Comparison of ENCODE assay signal across 8 cellular contexts in genomic region chr14:75660630-75661498, GRCh38. TPM values are rescaled to one million over a fixed set of nuclear protein-coding genes. Genes with fewer than 3 reads are reported as not detected.
DNase-seq lines count a peak whose midpoint lies in the region; ATAC-seq and TF ChIP-seq lines count a peak whose summit lies in the region.

Gene ERG28, minus strand, starts transcription at chr14:75660876. Its CDS starts 3,374 bp downstream, at chr14:75657502.
Gene TTLL5, plus strand, starts transcription at chr14:75661246. Its CDS starts 1,904 bp downstream, at chr14:75663150.

- no peaks in the 10 kb centered on the region for H3F3A ChIP-seq in PC-3 (ENCODE audit: low read length, unreplicated experiment)

- H3K27me3 ChIP-seq in PC-3 (ENCODE audit: low read length) = no peaks in the 10 kb centered on the region

- H4K20me1 ChIP-seq in PC-3 (ENCODE audit: low read length) = no peaks in the 10 kb centered on the region

- no peak for TF ChIP-seq RAD21 in Ishikawa (IDR thresholded peaks at IDR 0.05; ENCODE audit: low read depth)

- H3K9me3 ChIP-seq in PC-3 (ENCODE audit: low read length) (no peaks in the 10 kb centered on the region), mucosa of descending colon (no peaks in the 10 kb centered on the region)

- POLR2A ChIA-PET in PC-3 (lab: Charles Lee; ENCODE audit: unreplicated experiment) = interaction anchor here (0.6 kb wide), 3 partner anchors 12 to 83 kb away, joined by 3 read pairs; no protein-coding TSS in a partner anchor

- H3K27ac ChIP-seq in PC-3 (ENCODE audit: low read length) (peak within 1 kb of the TSS; percentile 58), epithelial cell of prostate (peak within 1 kb of the TSS; percentile 78)

- ATAC-seq in GM21576 (IDR thresholded peaks at IDR 0.05; ENCODE audit: unreplicated experiment) = peak; percentile 95
- ATAC-seq in PC-3 = peak; percentile 96
- ATAC-seq in mucosa of descending colon = peak; percentile 95

- H3K9ac ChIP-seq in PC-3 (ENCODE audit: low read length) = peak within 1 kb of the TSS; percentile 81

- H3K4me1 ChIP-seq in PC-3 (ENCODE audit: insufficient read depth, low read length) (peaks cover 5% of the 10 kb centered on the region; the same call in 1 of the 2 replicates), mucosa of descending colon (ENCODE audit: low read depth) (peaks cover 4% of the 10 kb centered on the region)

- intact Hi-C loops in PC-3 (cut with micrococcal nuclease) (loop anchor here (1.0 kb wide), 1 partner anchor 321 kb away; no protein-coding TSS in a partner anchor), mucosa of descending colon (cut with DNase I, micrococcal nuclease) (no loop called here)

- peak within 1 kb of the TSS; percentile 96 for H3K4me3 ChIP-seq in PC-3 (ENCODE audit: low read length)
- peak within 1 kb of the TSS; percentile 70 for H3K4me3 ChIP-seq in mucosa of descending colon

- H3K79me2 ChIP-seq in PC-3 (ENCODE audit: low read length) = peaks cover 47% of the 10 kb centered on the region

- CTCF ChIA-PET in PC-3 (lab: Charles Lee) = interaction anchor here (0.6 to 1.5 kb wide), 3 partner anchors 13 to 246 kb away, joined by 3 to 8 read pairs (median 7); partner anchors contain the start of gene FLVCR2

- H3K36me3 ChIP-seq in PC-3 (ENCODE audit: low read depth, low read length) (peaks cover 13% of the 10 kb centered on the region; the same call in 1 of the 2 replicates), mucosa of descending colon (ENCODE audit: low read depth) (no peaks in the 10 kb centered on the region)

- no TSS peak for BruUV-seq in PC-3 (replicated peaks; lab: Mats Ljungman, UMichigan)

- H2AFZ ChIP-seq in PC-3 (ENCODE audit: low read length) = peak within 1 kb of the TSS; percentile 92

- TF ChIP-seq CTCF in PC-3 (conservative IDR thresholded peaks at IDR 0.05; ENCODE audit: low read depth, low read length) = no peak
- no peak for TF ChIP-seq CTCF in mucosa of descending colon (IDR thresholded peaks at IDR 0.05)

- TF ChIP-seq EP300 in Ishikawa (IDR thresholded peaks at IDR 0.05; ENCODE audit: borderline replicate concordance) = no peak; the same call in 1 of the 2 replicates

- DNase-seq in DMS114 treated with DMSO at 0.1 percent for 48 hours (lab: John Stamatoyannopoulos, UW; ENCODE audit: unreplicated experiment) (peak; percentile 94), PC-3 (peak; percentile 98), activated T-cell treated with anti-CD3 and anti-CD28 coated beads for 48 hours (ENCODE audit: low read depth) (peak; percentile 95), epithelial cell of prostate (ENCODE audit: low read depth, low spot score) (peak; percentile 99), mucosa of descending colon (peak; percentile 96 to 98 (median 98))
- DNase-seq in stimulated activated CD8-positive, alpha-beta memory T cell treated with anti-CD3 and anti-CD28 coated beads, Interleukin-4, amount 100 ng/mL, for 24 hours (ENCODE audit: low read depth) = peak; percentile 92

- H3K9me2 ChIP-seq in PC-3 (replicated peaks; ENCODE audit: low read length) = no peaks in the 10 kb centered on the region

- H3K4me2 ChIP-seq in PC-3 (ENCODE audit: low read length) = peak within 1 kb of the TSS; percentile 99

TF ChIP-seq in Ishikawa, 13 proteins besides CTCF, POLR2A, EP300 and RAD21:
- TF ChIP-seq TCF12 (IDR thresholded peaks at IDR 0.05; ENCODE audit: low read depth) = peak; percentile 44; the same call in 1 of the 2 replicates
- no peak for TF ChIP-seq CEBPB (IDR thresholded peaks at IDR 0.05)
- TF ChIP-seq ZBTB7A (IDR thresholded peaks at IDR 0.05; ENCODE audit: low read depth) = 0 out of 2 replicates have a peak, but pooled peaks have one; percentile 65
- peak; percentile 95 for TF ChIP-seq CREB1 (IDR thresholded peaks at IDR 0.05; ENCODE audit: low read depth)
- TF ChIP-seq REST (IDR thresholded peaks at IDR 0.05; ENCODE audit: low read depth) = 0 out of 2 replicates have a peak, but pooled peaks have one; percentile 22
- 0 out of 2 replicates have a peak, but pooled peaks have one; percentile 25 for TF ChIP-seq FOXM1 (IDR thresholded peaks at IDR 0.05; ENCODE audit: borderline replicate concordance, low read depth)
- TF ChIP-seq YY1 (IDR thresholded peaks at IDR 0.05; ENCODE audit: low read depth) = peak; percentile 9; the same call in 1 of the 2 replicates
- peak; percentile 38 for TF ChIP-seq MAX (IDR thresholded peaks at IDR 0.05)
- TF ChIP-seq EGR1 (IDR thresholded peaks at IDR 0.05) = no peak; the same call in 1 of the 2 replicates
- TF ChIP-seq TAF1 (IDR thresholded peaks at IDR 0.05; ENCODE audit: low read depth) = peak; percentile 68
- TF ChIP-seq NFIC (IDR thresholded peaks at IDR 0.05) = peak; percentile 20; the same call in 1 of the 2 replicates
- no peak for TF ChIP-seq TEAD4 (IDR thresholded peaks at IDR 0.05)
- TF ChIP-seq USF1 (IDR thresholded peaks at IDR 0.05) = peak; percentile 36; the same call in 1 of the 2 replicates

RNA-seq across cellular contexts. Expression of gene ERG28, which starts in this region (rescaled TPM):
- total RNA-seq in PC-3 (2014; rRNA removed) (12.5 and 13.9 TPM in 2 replicates), mucosa of descending colon (10 to 100 TPM; 13.5 to 23.9 (median 23.7) TPM)

RNA-seq across cellular contexts. Expression of gene TTLL5, which starts in this region (rescaled TPM):
- total RNA-seq in PC-3 (2014; rRNA removed) (34.7 and 40.3 TPM in 2 replicates), mucosa of descending colon (10 to 100 TPM; 30.8 to 51.0 (median 32.8) TPM)

Comparison
In these comparisons a context has a peak if more than half of its experiments do, and no peak if none do; other contexts are left out.
1. Peak in every context shown above with its lines: DNase-seq, ATAC-seq, H3K4me3 ChIP-seq and H3K27ac ChIP-seq.